8 cellular contexts compared by ENCODE assay signal in the genomic region with DNA sequence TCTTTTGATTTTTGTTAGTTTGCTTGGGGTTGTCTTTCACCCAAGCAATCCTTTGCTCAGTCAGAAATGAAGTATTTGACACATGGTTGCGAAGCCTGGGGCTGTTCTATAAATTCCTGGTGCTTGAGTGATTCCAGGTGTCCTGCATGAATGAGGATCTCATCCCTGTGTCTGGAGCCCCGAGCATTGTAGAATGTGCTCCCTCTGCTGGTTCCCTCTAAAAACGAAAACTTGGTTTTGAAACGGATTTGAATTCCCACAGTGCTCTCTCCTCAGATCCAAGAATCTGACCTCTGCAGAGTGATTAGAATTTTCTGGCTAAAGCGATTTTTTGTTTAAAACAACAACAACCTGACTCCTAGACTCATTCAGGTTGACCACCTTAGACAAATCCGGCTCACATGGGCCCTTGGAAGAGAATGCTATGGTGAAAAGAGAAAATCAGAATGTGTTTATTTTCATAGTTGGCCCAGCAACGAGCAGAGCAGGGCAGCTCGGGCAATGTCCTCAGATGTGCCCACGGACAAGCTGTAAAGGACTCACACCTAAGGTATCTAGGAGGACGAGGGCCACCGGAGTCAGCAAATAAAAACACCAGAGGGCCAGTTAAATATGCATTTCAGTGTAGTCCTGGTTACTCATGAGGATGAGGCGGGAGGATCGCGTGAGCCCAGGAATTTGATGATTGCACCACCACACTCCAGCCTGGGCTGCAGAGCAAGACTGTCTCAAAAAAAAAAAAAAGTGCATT. TPM values are rescaled to one million over a fixed set of nuclear protein-coding genes. Genes with fewer than 3 reads are reported as not detected.
A peak's percentile ranks its signal among the peaks of the same experiment; 100 is the strongest.
DNase-seq lines count a peak whose midpoint lies in the region; ATAC-seq and TF ChIP-seq lines count a peak whose summit lies in the region.

No MANE protein-coding gene starts in this region.

- no peaks in the 10 kb centered on the region for H3K27me3 ChIP-seq in CD8-positive, alpha-beta T cell (ENCODE audit: insufficient read depth, low read length)

- peak in 1 of 7 experiments; percentile 14 for DNase-seq in CD8-positive, alpha-beta T cell
- peak; percentile 62 for DNase-seq in GM20000 (ENCODE audit: low spot score)
- peak; percentile 25 for DNase-seq in NCI-H69 (lab: John Stamatoyannopoulos, UW)
- DNase-seq in MCF 10A (ENCODE audit: unreplicated experiment): peak; percentile 82
- peak; percentile 92 for DNase-seq in islet precursor cell
- peak; percentile 27 for DNase-seq in stimulated activated CD8-positive, alpha-beta memory T cell treated with anti-CD3 and anti-CD28 coated beads, Interleukin-4, amount 100 ng/mL, for 48 hours
- DNase-seq in posterior vena cava (ENCODE audit: low spot score): no peak
- no peak for DNase-seq in GM19238 (ENCODE audit: insufficient read length, low spot score)

- peaks cover 5% of the 10 kb centered on the region for H3K4me1 ChIP-seq in CD8-positive, alpha-beta T cell (ENCODE audit: insufficient read depth, low read length)

- CTCF ChIA-PET in CD8-positive, alpha-beta T cell (lab: Charles Lee): interaction anchor here (0.9 to 3.9 kb wide), 10 partner anchors 11 to 91 kb away, joined by 3 to 32 read pairs (median 6); no protein-coding TSS in a partner anchor
- CTCF ChIA-PET in MCF 10A (lab: Yijun Ruan, JAX): interaction anchor here (0.6 to 3.4 kb wide), 19 partner anchors 10 to 1011 kb away, joined by 3 to 34 read pairs (median 5); no protein-coding TSS in a partner anchor

- H3K9me3 ChIP-seq in CD8-positive, alpha-beta T cell (ENCODE audit: low read length): no peaks in the 10 kb centered on the region

- POLR2A ChIA-PET in CD8-positive, alpha-beta T cell (lab: Charles Lee): no interaction called here
- POLR2A ChIA-PET in MCF 10A (lab: Yijun Ruan, JAX): interaction anchor here (0.7 to 1.4 kb wide), 3 partner anchors 22 to 103 kb away, joined by 3 to 5 read pairs (median 4); no protein-coding TSS in a partner anchor

- H3K4me3 ChIP-seq in CD8-positive, alpha-beta T cell (ENCODE audit: low read depth, low read length): no peak overlapping the region

- no peak overlapping the region for H3K27ac ChIP-seq in CD8-positive, alpha-beta T cell (ENCODE audit: low read depth, low read length)

- no TSS peak for BruUV-seq in MCF 10A (replicated peaks; lab: Mats Ljungman, UMichigan)

- no peaks in the 10 kb centered on the region for H3K36me3 ChIP-seq in CD8-positive, alpha-beta T cell (ENCODE audit: insufficient read depth, low read length)

- H3K4me1 Mint-ChIP-seq in CD8-positive, alpha-beta T cell (ENCODE audit: low read depth): peaks cover 6% of the 10 kb centered on the region
- peaks cover 29% of the 10 kb centered on the region for H3K4me1 Mint-ChIP-seq in MCF 10A (ENCODE audit: insufficient read depth, unreplicated experiment)

- no peaks in the 10 kb centered on the region for H3K36me3 Mint-ChIP-seq in CD8-positive, alpha-beta T cell
- no peaks in the 10 kb centered on the region for H3K36me3 Mint-ChIP-seq in MCF 10A (ENCODE audit: insufficient read depth, unreplicated experiment)

- TF ChIP-seq CTCF in CD8-positive, alpha-beta T cell (IDR thresholded peaks at IDR 0.05): peak; percentile 34
- TF ChIP-seq CTCF in GM20000 (IDR thresholded peaks at IDR 0.05; ENCODE audit: extremely low read depth, missing control alignments) (peak; percentile 38), MCF 10A (IDR thresholded peaks at IDR 0.05; ENCODE audit: unreplicated experiment) (peak; percentile 50)

- no peak overlapping the region for H3K27ac Mint-ChIP-seq in CD8-positive, alpha-beta T cell
- H3K27ac Mint-ChIP-seq in MCF 10A (ENCODE audit: low read depth, unreplicated experiment): peak overlapping the region; percentile 97

- no peaks in the 10 kb centered on the region for H3K9me3 Mint-ChIP-seq in CD8-positive, alpha-beta T cell
- no peaks in the 10 kb centered on the region for H3K9me3 Mint-ChIP-seq in MCF 10A (ENCODE audit: unreplicated experiment)

- ATAC-seq in CD8-positive, alpha-beta T cell: peak; percentile 31

- H3K4me3 Mint-ChIP-seq in CD8-positive, alpha-beta T cell: no peak overlapping the region
- peak overlapping the region; percentile 65 for H3K4me3 Mint-ChIP-seq in MCF 10A (ENCODE audit: unreplicated experiment)

- H3K27me3 Mint-ChIP-seq in CD8-positive, alpha-beta T cell (ENCODE audit: low read depth): peaks cover 7% of the 10 kb centered on the region
- no peaks in the 10 kb centered on the region for H3K27me3 Mint-ChIP-seq in MCF 10A (ENCODE audit: insufficient read depth, unreplicated experiment)

- intact Hi-C loops in CD8-positive, alpha-beta T cell (cut with DNase I, micrococcal nuclease): loop anchor here (1.0 to 2.0 kb wide), 3 partner anchors 65 to 91 kb away; no protein-coding TSS in a partner anchor
- intact Hi-C loops in MCF 10A (cut with micrococcal nuclease): loop anchor here (1.0 to 5.0 kb wide), 4 partner anchors 57 to 159 kb away; a partner anchor contains a TSS
- intact Hi-C loops in posterior vena cava (cut with DNase I): no loop called here

RNA-seq across cellular contexts. Expression of a gene that starts 8.7 kb away (rescaled TPM):
- not detected for total RNA-seq in CD8-positive, alpha-beta T cell
- total RNA-seq in MCF 10A (2022) (not detected in 2 replicates), posterior vena cava (not detected)

Comparison
In these comparisons a context has a peak if more than half of its experiments do, and no peak if none do; other contexts are left out.
1. DNase-seq: peak in GM20000 (single experiment), NCI-H69 (single experiment), MCF 10A (single experiment), islet precursor cell (single experiment) and stimulated activated CD8-positive, alpha-beta memory T cell treated with anti-CD3 and anti-CD28 coated beads, Interleukin-4, amount 100 ng/mL, for 48 hours (single experiment); none in posterior vena cava (single experiment) and GM19238 (single experiment).
2. intact Hi-C loops: an anchor here in CD8-positive, alpha-beta T cell (1.0 to 2.0 kb wide) and MCF 10A (1.0 to 5.0 kb wide); none called in posterior vena cava.
3. Peak in every context shown above with its lines, with median percentiles within 50 percentile points of each other: CTCF ChIP-seq.